ENCODE assay signal across 12 cellular contexts in the genomic region with DNA sequence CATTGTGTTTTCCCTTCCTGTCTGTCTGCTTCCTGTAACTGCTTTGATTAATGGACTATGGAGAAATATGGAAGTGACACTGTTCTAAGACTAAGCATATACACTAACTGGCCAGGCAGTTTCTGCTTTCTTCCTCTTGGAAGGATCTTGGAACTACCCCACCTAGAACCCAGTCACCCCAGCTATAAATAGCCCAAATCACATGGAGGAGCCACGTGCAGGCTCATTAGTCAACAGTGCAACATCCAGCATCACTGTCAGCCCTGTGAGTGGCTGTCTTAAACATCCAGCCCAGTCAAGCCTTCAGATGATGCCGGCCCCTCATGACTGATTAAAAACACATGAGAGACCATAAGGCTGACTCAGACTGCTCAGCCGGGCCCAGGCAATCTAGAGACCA. TPM values are rescaled to one million over a fixed set of nuclear protein-coding genes. Genes with fewer than 3 reads are reported as not detected.
DNase-seq lines count a peak whose midpoint lies in the region; ATAC-seq and TF ChIP-seq lines count a peak whose summit lies in the region.
"Had no signal": no experiment of that assay in that cellular context is flagged by ENCODE, and none has a peak within 500 bp of the region (broad histone marks: within the 10 kb centered on the region; RNA-seq: fewer than 3 reads in every experiment).

No MANE protein-coding gene starts in this region.

- no peak overlapping the region for H3K4me3 Mint-ChIP-seq in stimulated activated effector memory CD8-positive, alpha-beta T cell treated with anti-CD3 and anti-CD28 coated beads, Interleukin-12 subunit alpha, Interleukin-12 subunit beta, amount 100 ng/mL, for 72 hours
- H3K4me3 Mint-ChIP-seq in Calu3 (ENCODE audit: low read depth, unreplicated experiment), result no peak overlapping the region
- H3K4me3 Mint-ChIP-seq: endodermal cell had no signal

- DNase-seq in H4 (ENCODE audit: low spot score) (peak; percentile 55), foreskin keratinocyte (peak; percentile 93 to 96), NCI-H1105 (lab: John Stamatoyannopoulos, UW) (no peak), Calu3 (no peak), GM19238 (ENCODE audit: insufficient read length, low spot score) (no peak)
- no peak for DNase-seq in stimulated activated effector memory CD8-positive, alpha-beta T cell treated with anti-CD3 and anti-CD28 coated beads, Interleukin-12 subunit alpha, Interleukin-12 subunit beta, amount 100 ng/mL, for 72 hours (ENCODE audit: low spot score in 2 of 2)
- DNase-seq in activated T-cell treated with anti-CD3 and anti-CD28 coated beads, Interleukin-2, amount 50 U/mL, for 1 hour, result no peak
- DNase-seq: activated CD4-positive, alpha-beta T cell treated with anti-CD3 and anti-CD28 coated beads, Interleukin-2, amount 50 U/mL, for 4 hours; endodermal cell; NCI-H2227 treated with DMSO at 0.1 percent for 48 hours had no signal

- H3K27ac ChIP-seq in foreskin keratinocyte, result peak overlapping the region; percentile 87
- H3K27ac ChIP-seq: ovary had no signal

- H3K27ac Mint-ChIP-seq in stimulated activated effector memory CD8-positive, alpha-beta T cell treated with anti-CD3 and anti-CD28 coated beads, Interleukin-12 subunit alpha, Interleukin-12 subunit beta, amount 100 ng/mL, for 72 hours, result no peak overlapping the region
- no peak overlapping the region for H3K27ac Mint-ChIP-seq in Calu3 (ENCODE audit: unreplicated experiment)
- H3K27ac Mint-ChIP-seq: endodermal cell had no signal

- peak; percentile 5 for TF ChIP-seq CTCF in foreskin keratinocyte (conservative IDR thresholded peaks at IDR 0.05)
- no peak for TF ChIP-seq CTCF in Calu3 (IDR thresholded peaks at IDR 0.05; ENCODE audit: unreplicated experiment)

- no peaks in the 10 kb centered on the region for H3K27me3 ChIP-seq in foreskin keratinocyte
- H3K27me3 ChIP-seq: ovary had no signal

- ATAC-seq in SK-N-SH treated with all-trans-retinoic acid at 6 μM for 48 hours (peak; percentile 26; the same call in 2 of the 3 replicates), foreskin keratinocyte (peak; percentile 94)
- peak; percentile 43 for ATAC-seq in stimulated activated effector memory CD8-positive, alpha-beta T cell treated with anti-CD3 and anti-CD28 coated beads, Interleukin-12 subunit alpha, Interleukin-12 subunit beta, amount 100 ng/mL, for 72 hours

- no peaks in the 10 kb centered on the region for H3K9me3 Mint-ChIP-seq in stimulated activated effector memory CD8-positive, alpha-beta T cell treated with anti-CD3 and anti-CD28 coated beads, Interleukin-12 subunit alpha, Interleukin-12 subunit beta, amount 100 ng/mL, for 72 hours
- H3K9me3 Mint-ChIP-seq in Calu3 (ENCODE audit: low read depth, unreplicated experiment), result no peaks in the 10 kb centered on the region
- H3K9me3 Mint-ChIP-seq: endodermal cell had no signal

- H3K4me1 Mint-ChIP-seq in stimulated activated effector memory CD8-positive, alpha-beta T cell treated with anti-CD3 and anti-CD28 coated beads, Interleukin-12 subunit alpha, Interleukin-12 subunit beta, amount 100 ng/mL, for 72 hours, result no peaks in the 10 kb centered on the region
- no peaks in the 10 kb centered on the region for H3K4me1 Mint-ChIP-seq in Calu3 (ENCODE audit: low read depth, unreplicated experiment)

- intact Hi-C loops in Calu3 (cut with micrococcal nuclease; ENCODE audit: unreplicated experiment), result no loop called here

- no peaks in the 10 kb centered on the region for H3K27me3 Mint-ChIP-seq in Calu3 (ENCODE audit: unreplicated experiment)

- peaks cover 6% of the 10 kb centered on the region for H3K36me3 Mint-ChIP-seq in stimulated activated effector memory CD8-positive, alpha-beta T cell treated with anti-CD3 and anti-CD28 coated beads, Interleukin-12 subunit alpha, Interleukin-12 subunit beta, amount 100 ng/mL, for 72 hours
- H3K36me3 Mint-ChIP-seq in Calu3 (ENCODE audit: insufficient read depth, unreplicated experiment), result no peaks in the 10 kb centered on the region

- peaks cover 5% of the 10 kb centered on the region for H3K4me1 ChIP-seq in foreskin keratinocyte

- no TSS peak for BruUV-seq in Calu3 (replicated peaks; lab: Mats Ljungman, UMichigan)

- CTCF ChIA-PET in Calu3 (lab: Charles Lee), result no interaction called here

TF ChIP-seq in SK-N-SH treated with all-trans-retinoic acid at 6 μM for 48 hours, 23 proteins besides CTCF, POLR2A, EP300 and RAD21:
- no peak for TF ChIP-seq ARNTL (CRISPR knock-in tag; IDR thresholded peaks at IDR 0.05; ENCODE audit: borderline replicate concordance, low read depth)
- TF ChIP-seq ISL1 (CRISPR knock-in tag; IDR thresholded peaks at IDR 0.05), result no peak
- TF ChIP-seq ZC3H10 (CRISPR knock-in tag; IDR thresholded peaks at IDR 0.05), result no peak
- no peak for TF ChIP-seq ESRRG (CRISPR knock-in tag; IDR thresholded peaks at IDR 0.05)
- TF ChIP-seq TCF4 (CRISPR knock-in tag; IDR thresholded peaks at IDR 0.05; ENCODE audit: borderline replicate concordance), result no peak
- TF ChIP-seq, protein P1, sequence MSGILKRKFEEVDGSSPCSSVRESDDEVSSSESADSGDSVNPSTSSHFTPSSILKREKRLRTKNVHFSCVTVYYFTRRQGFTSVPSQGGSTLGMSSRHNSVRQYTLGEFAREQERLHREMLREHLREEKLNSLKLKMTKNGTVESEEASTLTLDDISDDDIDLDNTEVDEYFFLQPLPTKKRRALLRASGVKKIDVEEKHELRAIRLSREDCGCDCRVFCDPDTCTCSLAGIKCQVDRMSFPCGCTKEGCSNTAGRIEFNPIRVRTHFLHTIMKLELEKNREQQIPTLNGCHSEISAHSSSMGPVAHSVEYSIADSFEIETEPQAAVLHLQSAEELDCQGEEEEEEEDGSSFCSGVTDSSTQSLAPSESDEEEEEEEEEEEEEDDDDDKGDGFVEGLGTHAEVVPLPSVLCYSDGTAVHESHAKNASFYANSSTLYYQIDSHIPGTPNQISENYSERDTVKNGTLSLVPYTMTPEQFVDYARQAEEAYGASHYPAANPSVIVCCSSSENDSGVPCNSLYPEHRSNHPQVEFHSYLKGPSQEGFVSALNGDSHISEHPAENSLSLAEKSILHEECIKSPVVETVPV (CRISPR knock-in tag; IDR thresholded peaks at IDR 0.05), result no peak
- TF ChIP-seq, protein P2, sequence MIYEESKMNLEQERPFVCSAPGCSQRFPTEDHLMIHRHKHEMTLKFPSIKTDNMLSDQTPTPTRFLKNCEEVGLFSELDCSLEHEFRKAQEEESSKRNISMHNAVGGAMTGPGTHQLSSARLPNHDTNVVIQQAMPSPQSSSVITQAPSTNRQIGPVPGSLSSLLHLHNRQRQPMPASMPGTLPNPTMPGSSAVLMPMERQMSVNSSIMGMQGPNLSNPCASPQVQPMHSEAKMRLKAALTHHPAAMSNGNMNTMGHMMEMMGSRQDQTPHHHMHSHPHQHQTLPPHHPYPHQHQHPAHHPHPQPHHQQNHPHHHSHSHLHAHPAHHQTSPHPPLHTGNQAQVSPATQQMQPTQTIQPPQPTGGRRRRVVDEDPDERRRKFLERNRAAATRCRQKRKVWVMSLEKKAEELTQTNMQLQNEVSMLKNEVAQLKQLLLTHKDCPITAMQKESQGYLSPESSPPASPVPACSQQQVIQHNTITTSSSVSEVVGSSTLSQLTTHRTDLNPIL (CRISPR knock-in tag; IDR thresholded peaks at IDR 0.05; ENCODE audit: low read depth), result no peak
- no peak for TF ChIP-seq OSR1 (CRISPR knock-in tag; IDR thresholded peaks at IDR 0.05)

RNA-seq across cellular contexts. Expression of a gene that starts 39.2 kb away (rescaled TPM):
- 114 and 117 TPM in 2 replicates for total RNA-seq in H4 (2014; rRNA removed; shearing (Covaris generic))
- 44.6 and 65.0 TPM in 2 replicates for total RNA-seq in foreskin keratinocyte
- polyA plus RNA-seq in foreskin keratinocyte, result 8.3 and 11.3 TPM in 2 replicates
- total RNA-seq in Calu3 (2022), result 0.98 and 4.0 TPM in 2 replicates

Comparison
In these comparisons a context has a peak if more than half of its experiments do, and no peak if none do; other contexts are left out.
1. DNase-seq: peak in H4 (single experiment) and foreskin keratinocyte (2 of 2); none in stimulated activated effector memory CD8-positive, alpha-beta T cell treated with anti-CD3 and anti-CD28 coated beads, Interleukin-12 subunit alpha, Interleukin-12 subunit beta, amount 100 ng/mL, for 72 hours (0 of 2), NCI-H1105 (single experiment), activated T-cell treated with anti-CD3 and anti-CD28 coated beads, Interleukin-2, amount 50 U/mL, for 1 hour (single experiment), Calu3 (single experiment) and GM19238 (single experiment).
2. ATAC-seq: peak in every context shown above with its lines; median percentile 94 in foreskin keratinocyte; 43 in stimulated activated effector memory CD8-positive, alpha-beta T cell treated with anti-CD3 and anti-CD28 coated beads, Interleukin-12 subunit alpha, Interleukin-12 subunit beta, amount 100 ng/mL, for 72 hours; 26 in SK-N-SH treated with all-trans-retinoic acid at 6 μM for 48 hours.